ENCODE assay signal across 1 cellular context in the genomic region with DNA sequence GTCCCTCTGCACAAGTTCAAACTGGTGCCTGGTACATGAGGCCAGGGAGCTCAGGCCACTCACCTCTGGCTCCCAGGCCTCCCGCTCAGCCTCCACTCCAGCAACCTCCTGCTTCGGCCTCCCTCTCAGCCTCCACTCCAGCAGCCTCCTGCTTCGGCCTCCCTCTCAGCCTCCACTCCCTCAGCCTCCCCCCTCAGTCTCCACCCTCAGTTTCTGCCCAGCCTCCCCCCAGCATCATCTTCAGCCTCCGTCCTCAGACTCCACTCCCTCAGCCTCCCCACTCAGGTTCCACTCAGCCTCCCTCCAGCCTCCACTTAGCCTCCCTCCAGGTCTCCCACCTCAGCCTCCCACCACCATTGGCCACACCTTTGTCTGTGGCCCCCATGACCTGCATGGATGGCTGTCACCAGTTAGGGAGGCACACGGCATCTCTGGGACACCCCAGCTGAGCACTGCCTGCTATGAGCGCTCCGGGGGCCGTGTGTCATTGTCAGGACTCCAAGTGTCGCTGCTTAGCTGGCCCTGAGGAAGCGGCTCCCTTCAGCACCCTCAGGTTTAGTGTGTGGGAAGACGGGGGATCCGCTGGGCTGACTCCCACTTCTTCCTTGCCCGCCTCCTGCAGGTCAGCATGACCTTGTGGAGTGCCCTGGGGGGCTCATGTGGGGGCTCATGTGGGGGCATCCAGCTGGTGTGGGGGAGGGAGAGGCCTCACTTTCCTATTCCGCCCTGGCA.
TF ChIP-seq lines count a peak whose summit lies in the region.

No MANE protein-coding gene starts in this region.

TF ChIP-seq in HEK293, 187 proteins besides CTCF, POLR2A, EP300 and RAD21 (continued from another document):
- TF ChIP-seq, protein P1, sequence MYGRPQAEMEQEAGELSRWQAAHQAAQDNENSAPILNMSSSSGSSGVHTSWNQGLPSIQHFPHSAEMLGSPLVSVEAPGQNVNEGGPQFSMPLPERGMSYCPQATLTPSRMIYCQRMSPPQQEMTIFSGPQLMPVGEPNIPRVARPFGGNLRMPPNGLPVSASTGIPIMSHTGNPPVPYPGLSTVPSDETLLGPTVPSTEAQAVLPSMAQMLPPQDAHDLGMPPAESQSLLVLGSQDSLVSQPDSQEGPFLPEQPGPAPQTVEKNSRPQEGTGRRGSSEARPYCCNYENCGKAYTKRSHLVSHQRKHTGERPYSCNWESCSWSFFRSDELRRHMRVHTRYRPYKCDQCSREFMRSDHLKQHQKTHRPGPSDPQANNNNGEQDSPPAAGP (tag by site-specific recombination; IDR thresholded peaks at IDR 0.05), result peak; percentile 73; the same call in 1 of the 2 replicates
